ENCODE assay signal across 22 cellular contexts in the genomic region with DNA sequence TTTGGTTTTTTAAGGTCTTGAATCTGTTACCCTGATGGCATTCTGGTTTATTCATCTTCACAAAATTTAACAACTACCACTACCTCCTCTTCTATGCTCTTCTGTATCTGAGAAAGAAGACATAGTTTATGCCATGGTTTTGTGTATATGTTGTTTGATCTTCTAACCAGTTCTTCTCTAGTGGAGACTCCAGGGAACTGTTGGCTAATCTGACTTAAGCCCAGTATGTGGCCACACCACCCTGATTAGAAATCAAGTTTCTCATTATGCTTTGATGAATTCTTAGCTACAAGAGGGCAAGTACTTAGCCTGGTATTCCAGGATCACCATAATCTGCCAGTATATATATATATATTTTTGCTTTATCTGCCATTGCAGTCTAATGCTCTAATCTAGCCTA.
DNase-seq lines count a peak whose midpoint lies in the region; ATAC-seq and TF ChIP-seq lines count a peak whose summit lies in the region.
"Had no signal": no experiment of that assay in that cellular context is flagged by ENCODE, and none has a peak within 500 bp of the region (broad histone marks: within the 10 kb centered on the region; RNA-seq: fewer than 3 reads in every experiment).

No MANE protein-coding gene starts in this region.

- no peaks in the 10 kb centered on the region for H3K9me3 ChIP-seq in CD4-positive, alpha-beta memory T cell (ENCODE audit: control insufficient read depth in 1 of 2, low read length in 2 of 2)
- H3K9me3 ChIP-seq: MG63, SK-N-SH had no signal

- peaks cover 19% of the 10 kb centered on the region for H3K4me1 ChIP-seq in CD4-positive, alpha-beta memory T cell (ENCODE audit: insufficient read depth, low read length)

- TF ChIP-seq CTCF in 22Rv1 (IDR thresholded peaks at IDR 0.05), result peak; percentile 20; the same call in 1 of the 2 replicates

- intact Hi-C loops in CD4-positive, alpha-beta memory T cell (cut with micrococcal nuclease), result loop anchor here (5.0 kb wide), 2 partner anchors 36 to 226 kb away; no protein-coding TSS in a partner anchor

- no peak for DNase-seq in CD4-positive, alpha-beta memory T cell
- DNase-seq in T-cell (no peak), immature natural killer cell (no peak), NCI-H2171 (lab: John Stamatoyannopoulos, UW) (no peak), NCI-H526 (lab: John Stamatoyannopoulos, UW) (no peak)
- DNase-seq: Calu3; EL; GF-D8; HFFc6; Karpas-422; MG63; NCI-H1417; NCI-H1694 treated with DMSO at 0.1 percent for 48 hours; NCI-H2081 treated with DMSO at 0.1 percent for 48 hours; NCI-H446 treated with DMSO at 0.1 percent for 48 hours; NK-92 treated with Interleukin-12 subunit alpha and Interleukin-12 subunit beta, amount 100 ng/mL, for 24 hours; SHP77 treated with DMSO at 0.1 percent for 48 hours; SK-N-SH had no signal

- H3K9me3 Mint-ChIP-seq in CD4-positive, alpha-beta memory T cell, result no peaks in the 10 kb centered on the region
- H3K9me3 Mint-ChIP-seq in T-cell (no peaks in the 10 kb centered on the region), immature natural killer cell (no peaks in the 10 kb centered on the region)
- H3K9me3 Mint-ChIP-seq: CD4-positive, CD25-positive, alpha-beta regulatory T cell; HFFc6 had no signal

- peaks cover 13% of the 10 kb centered on the region for H3K36me3 ChIP-seq in CD4-positive, alpha-beta memory T cell (ENCODE audit: insufficient read depth, low read length)
- H3K36me3 ChIP-seq: MG63 had no signal

- POLR2A ChIA-PET in CD4-positive, alpha-beta memory T cell (lab: Charles Lee; ENCODE audit: partially characterized antibody), result interaction anchor here (0.6 to 1.7 kb wide), 5 partner anchors 21 to 76 kb away, joined by 3 to 9 read pairs (median 3); no protein-coding TSS in a partner anchor
- POLR2A ChIA-PET in T-cell (lab: Charles Lee), result no interaction called here

- H3K4me3 ChIP-seq in CD4-positive, alpha-beta memory T cell (ENCODE audit: low read length in 2 of 2), result no peak overlapping the region
- H3K4me3 ChIP-seq: MG63 had no signal

- H3K27me3 Mint-ChIP-seq in CD4-positive, alpha-beta memory T cell, result no peaks in the 10 kb centered on the region
- no peaks in the 10 kb centered on the region for H3K27me3 Mint-ChIP-seq in T-cell
- no peaks in the 10 kb centered on the region for H3K27me3 Mint-ChIP-seq in immature natural killer cell (ENCODE audit: low read depth in 3 of 3)
- H3K27me3 Mint-ChIP-seq: CD4-positive, CD25-positive, alpha-beta regulatory T cell had no signal

- no peak overlapping the region for H3K27ac ChIP-seq in 22Rv1
- H3K27ac ChIP-seq in CD4-positive, alpha-beta memory T cell (ENCODE audit: low read depth, low read length), result no peak overlapping the region
- H3K27ac ChIP-seq: RWPE1 had no signal

- CTCF ChIA-PET in CD4-positive, alpha-beta memory T cell (lab: Charles Lee; ENCODE audit: partially characterized antibody), result interaction anchor here (0.9 to 2.4 kb wide), 10 partner anchors 13 to 223 kb away, joined by 3 to 7 read pairs (median 4); no protein-coding TSS in a partner anchor
- CTCF ChIA-PET in T-cell (lab: Charles Lee), result interaction anchor here in 1 of 2 donors (0.6 to 2.1 kb wide), 5 partner anchors 9 to 224 kb away, joined by 3 to 6 read pairs (median 4); no protein-coding TSS in a partner anchor

- peaks cover 44 to 68% of the 10 kb centered on the region in 2 donors for H3K36me3 Mint-ChIP-seq in CD4-positive, alpha-beta memory T cell
- peaks cover 40% of the 10 kb centered on the region for H3K36me3 Mint-ChIP-seq in T-cell
- H3K36me3 Mint-ChIP-seq in immature natural killer cell, result peaks cover 4 to 16% (median 13%) of the 10 kb centered on the region in 3 donors

- no peak overlapping the region for H3K4me3 Mint-ChIP-seq in CD4-positive, alpha-beta memory T cell
- no peak overlapping the region for H3K4me3 Mint-ChIP-seq in T-cell
- H3K4me3 Mint-ChIP-seq in immature natural killer cell, result no peak overlapping the region
- H3K4me3 Mint-ChIP-seq: CD4-positive, CD25-positive, alpha-beta regulatory T cell; HFFc6 had no signal

- H3K27me3 ChIP-seq in CD4-positive, alpha-beta memory T cell (ENCODE audit: insufficient read depth, low read length), result no peaks in the 10 kb centered on the region
- H3K27me3 ChIP-seq: MG63 had no signal

- ATAC-seq in T-cell (replicated peaks in 1 of 4), result peak in 1 of 4 experiments; percentile 47
- no peak for ATAC-seq in GM21381 (IDR thresholded peaks at IDR 0.05; ENCODE audit: unreplicated experiment)

- H3K27ac Mint-ChIP-seq in CD4-positive, alpha-beta memory T cell, result peak overlapping the region in 5 of 7 donors; percentile 38 to 79 (median 53)
- H3K27ac Mint-ChIP-seq in T-cell, result peak overlapping the region; percentile 24 to 61
- peak overlapping the region in 5 of 6 donors; percentile 1 to 60 (median 11) for H3K27ac Mint-ChIP-seq in immature natural killer cell
- H3K27ac Mint-ChIP-seq: HFFc6 had no signal

- H3K4me1 Mint-ChIP-seq in CD4-positive, alpha-beta memory T cell, result peaks cover 29 to 58% (median 43%) of the 10 kb centered on the region in 4 donors
- H3K4me1 Mint-ChIP-seq in T-cell (peaks cover 31 to 59% (median 59%) of the 10 kb centered on the region in 3 donors), immature natural killer cell (peaks cover 41 to 84% of the 10 kb centered on the region in 2 donors)
